ENCODE assay signal across 22 cellular contexts in the genomic region with DNA sequence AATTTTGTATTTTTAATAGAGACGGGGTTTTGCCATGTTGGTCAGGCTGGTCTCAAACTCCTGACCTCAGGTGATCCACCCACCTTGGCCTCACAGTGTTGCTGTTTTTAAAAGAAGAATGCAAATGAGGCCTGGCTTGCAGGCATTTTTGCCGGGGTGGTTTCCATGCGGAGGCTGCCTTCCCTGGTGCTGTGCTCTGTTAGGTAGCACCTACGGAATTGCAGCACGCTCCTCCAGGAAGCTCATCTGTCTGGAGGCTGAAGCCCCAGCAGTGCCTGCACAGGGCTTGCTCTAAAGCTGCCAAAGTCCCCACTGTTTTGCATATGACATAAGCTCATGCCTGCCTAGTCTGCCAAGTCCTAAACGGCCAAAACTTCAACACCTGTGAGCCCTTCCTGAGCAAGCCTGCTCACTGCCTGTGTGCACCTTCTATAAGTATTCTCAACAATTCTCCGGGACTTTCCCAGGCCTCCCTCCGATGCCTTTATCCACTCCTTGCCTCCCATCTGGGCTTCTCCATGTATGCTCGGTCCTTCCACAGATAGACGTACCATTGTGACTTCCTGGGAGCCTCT.
DNase-seq lines count a peak whose midpoint lies in the region; ATAC-seq and TF ChIP-seq lines count a peak whose summit lies in the region.
"Had no signal": no experiment of that assay in that cellular context is flagged by ENCODE, and none has a peak within 500 bp of the region (broad histone marks: within the 10 kb centered on the region; RNA-seq: fewer than 3 reads in every experiment).

No MANE protein-coding gene starts in this region.

- peaks cover 4% of the 10 kb centered on the region for H3K9me3 Mint-ChIP-seq in neural crest cell

- DNase-seq in GM06990 (ENCODE audit: extremely low read depth, insufficient read length) (peak; percentile 16), NCI-H1048 (lab: John Stamatoyannopoulos, UW) (peak; percentile 26), RPMI8226 (peak; percentile 5), neural crest cell (ENCODE audit: low read depth, low spot score) (no peak), amniotic stem cell (lab: John Stamatoyannopoulos, UW) (no peak), NCI-H2196 (lab: John Stamatoyannopoulos, UW; ENCODE audit: unreplicated experiment) (no peak), SIG-M5 treated with dmso at 0.1 percent for 504 hours (lab: John Stamatoyannopoulos, UW; ENCODE audit: unreplicated experiment) (no peak)
- DNase-seq: BE2C; CD4-positive, CD25-positive, alpha-beta regulatory T cell; COR-L47; DMS153; GF-D8; HCEC 1CT; NCI-H1092; NCI-H146; NCI-H2081 treated with DMSO at 0.1 percent for 48 hours; NCI-H510A; Peyer's patch; SHP77; SK-N-SH; T-cell had no signal

- H3K27me3 ChIP-seq in GM06990 (replicated peaks; ENCODE audit: control insufficient read depth, insufficient read depth, low read length), result no peaks in the 10 kb centered on the region
- H3K27me3 ChIP-seq: BE2C, Peyer's patch had no signal

- no peaks in the 10 kb centered on the region for H3K4me1 Mint-ChIP-seq in neural crest cell
- H3K4me1 Mint-ChIP-seq: CD4-positive, CD25-positive, alpha-beta regulatory T cell; T-cell had no signal

- H3K27ac Mint-ChIP-seq in neural crest cell (ENCODE audit: unreplicated experiment), result peak overlapping the region; percentile 37
- H3K27ac Mint-ChIP-seq: CD4-positive, CD25-positive, alpha-beta regulatory T cell; T-cell had no signal

- no peak for ATAC-seq in GM19397 (IDR thresholded peaks at IDR 0.05; ENCODE audit: unreplicated experiment)
- ATAC-seq: T-cell had no signal

- TF ChIP-seq CTCF in GM06990 (IDR thresholded peaks at IDR 0.05; ENCODE audit: insufficient read depth, low read length, poor library complexity, severe bottlenecking) (no peak), neural crest cell (conservative IDR thresholded peaks at IDR 0.05) (no peak)

- H3K4me3 ChIP-seq in GM06990 (replicated peaks; ENCODE audit: low read depth, low read length), result no peak overlapping the region
- H3K4me3 ChIP-seq: Peyer's patch had no signal

- H3K36me3 Mint-ChIP-seq in neural crest cell (ENCODE audit: low read depth), result no peaks in the 10 kb centered on the region
- H3K36me3 Mint-ChIP-seq: CD4-positive, CD25-positive, alpha-beta regulatory T cell; T-cell had no signal

- no peak overlapping the region for H3K4me3 Mint-ChIP-seq in neural crest cell
- H3K4me3 Mint-ChIP-seq: CD4-positive, CD25-positive, alpha-beta regulatory T cell; T-cell had no signal

- no peaks in the 10 kb centered on the region for H3K36me3 ChIP-seq in GM06990 (ENCODE audit: control insufficient read depth, insufficient read depth, low read length)
- H3K36me3 ChIP-seq: BE2C, Peyer's patch had no signal

- H3K27me3 Mint-ChIP-seq in neural crest cell (ENCODE audit: low read depth), result no peaks in the 10 kb centered on the region
- H3K27me3 Mint-ChIP-seq: CD4-positive, CD25-positive, alpha-beta regulatory T cell had no signal

Comparison
In these comparisons a context has a peak if more than half of its experiments do, and no peak if none do; other contexts are left out.
1. DNase-seq: peak in GM06990 (single experiment), NCI-H1048 (single experiment) and RPMI8226 (single experiment); none in neural crest cell (single experiment), amniotic stem cell (single experiment), NCI-H2196 (single experiment) and SIG-M5 treated with dmso at 0.1 percent for 504 hours (single experiment).